ENCODE assay signal across 1 cellular context in genomic region chr10:91797874-91798735, GRCh38.
TF ChIP-seq lines count a peak whose summit lies in the region.

TSS of gene TNKS2 (plus strand) at chr10:91798426. CDS start at chr10:91798691, 265 bp downstream.

TF ChIP-seq in HepG2, 621 proteins besides CTCF, POLR2A, EP300 and RAD21 (continued from another document and continues in another):
- TF ChIP-seq ARNT (IDR thresholded peaks at IDR 0.05) (no peak), NAIF1 (CRISPR knock-in tag; IDR thresholded peaks at IDR 0.05; ENCODE audit: borderline replicate concordance) (no peak), SOX6 (IDR thresholded peaks at IDR 0.05) (no peak), SOX6 (CRISPR knock-in tag; IDR thresholded peaks at IDR 0.05) (peak; percentile 53; the same call in 1 of the 2 replicates), ZNF766 (CRISPR knock-in tag; IDR thresholded peaks at IDR 0.05; ENCODE audit: borderline replicate concordance) (0 out of 2 replicates have a peak, but pooled peaks have one; percentile 51), IKZF1 (IDR thresholded peaks at IDR 0.05) (no peak), MLX (CRISPR knock-in tag; IDR thresholded peaks at IDR 0.05) (peak; percentile 78), ZNF274 (CRISPR knock-in tag; IDR thresholded peaks at IDR 0.05) (peak; percentile 85; the same call in 1 of the 2 replicates), BHLHE40 (IDR thresholded peaks at IDR 0.05; ENCODE audit: low read length) (peak; percentile 95), ZNF501 (CRISPR knock-in tag; IDR thresholded peaks at IDR 0.05) (peak; percentile 66; the same call in 1 of the 2 replicates), MXI1 (IDR thresholded peaks at IDR 0.05; ENCODE audit: borderline replicate concordance, low read depth, low read length) (peak; percentile 79; the same call in 1 of the 3 replicates), CHD4 (IDR thresholded peaks at IDR 0.05; ENCODE audit: borderline replicate concordance, low read length) (no peak), ZNF281 (CRISPR knock-in tag; IDR thresholded peaks at IDR 0.05; ENCODE audit: borderline replicate concordance) (no peak; the same call in 1 of the 2 replicates), SP1 (IDR thresholded peaks at IDR 0.05) (no peak), SP1 (CRISPR knock-in tag; IDR thresholded peaks at IDR 0.05) (no peak; the same call in 1 of the 2 replicates), CENPX (CRISPR knock-in tag; IDR thresholded peaks at IDR 0.05) (no peak), ELF1 (CRISPR knock-in tag; IDR thresholded peaks at IDR 0.05) (no peak; the same call in none of the 2 replicates), RBM39 (IDR thresholded peaks at IDR 0.05; ENCODE audit: low read depth, low read length, poor library complexity, severe bottlenecking) (peak; percentile 45), FOXO1 (CRISPR knock-in tag; IDR thresholded peaks at IDR 0.05) (no peak), SALL2 (CRISPR knock-in tag; IDR thresholded peaks at IDR 0.05) (peak; percentile 73; the same call in 1 of the 2 replicates), ZNF275 (CRISPR knock-in tag; IDR thresholded peaks at IDR 0.05; ENCODE audit: borderline replicate concordance) (no peak), RFX1 (IDR thresholded peaks at IDR 0.05) (no peak), SMAD3 (CRISPR knock-in tag; IDR thresholded peaks at IDR 0.05) (0 out of 2 replicates have a peak, but pooled peaks have one; percentile 63), ZMYM2 (CRISPR knock-in tag; IDR thresholded peaks at IDR 0.05) (no peak), REL (CRISPR knock-in tag; conservative IDR thresholded peaks at IDR 0.05) (no peak), ZNF230 (CRISPR knock-in tag; IDR thresholded peaks at IDR 0.05) (peak; percentile 53; the same call in 1 of the 2 replicates), PITX1 (CRISPR knock-in tag; IDR thresholded peaks at IDR 0.05) (peak; percentile 21; the same call in 1 of the 2 replicates), ATRX (CRISPR knock-in tag; IDR thresholded peaks at IDR 0.05; ENCODE audit: borderline replicate concordance) (no peak), CBX2 (IDR thresholded peaks at IDR 0.05; ENCODE audit: low read depth, low read length) (no peak), CBX2 (CRISPR knock-in tag; IDR thresholded peaks at IDR 0.05; ENCODE audit: low read depth) (no peak), ZNF451 (CRISPR knock-in tag; IDR thresholded peaks at IDR 0.05) (no peak; the same call in 1 of the 2 replicates), ZNF891 (CRISPR knock-in tag; IDR thresholded peaks at IDR 0.05) (no peak; the same call in 1 of the 2 replicates), ZNF775 (CRISPR knock-in tag; IDR thresholded peaks at IDR 0.05; ENCODE audit: borderline replicate concordance) (no peak), CCDC6 (CRISPR knock-in tag; IDR thresholded peaks at IDR 0.05) (peak; percentile 73), GABPB1 (CRISPR knock-in tag; IDR thresholded peaks at IDR 0.05) (peak; percentile 87), U2AF1 (optimal IDR thresholded peaks at IDR 0.05; ENCODE audit: low read depth, low read length) (no peak), ZSCAN12 (CRISPR knock-in tag; IDR thresholded peaks at IDR 0.05) (no peak), MLXIP (CRISPR knock-in tag; IDR thresholded peaks at IDR 0.05; ENCODE audit: borderline replicate concordance) (no peak), ZNF225 (CRISPR knock-in tag; IDR thresholded peaks at IDR 0.05) (no peak), ATF1 (CRISPR knock-in tag; IDR thresholded peaks at IDR 0.05) (no peak), ZBTB3 (CRISPR knock-in tag; IDR thresholded peaks at IDR 0.05; ENCODE audit: borderline replicate concordance, low read depth) (no peak), ZNF282 (IDR thresholded peaks at IDR 0.05; ENCODE audit: partially characterized antibody) (no peak), CENPT (CRISPR knock-in tag; IDR thresholded peaks at IDR 0.05; ENCODE audit: low read depth) (0 out of 2 replicates have a peak, but pooled peaks have one; percentile 22), ZNF567 (CRISPR knock-in tag; IDR thresholded peaks at IDR 0.05; ENCODE audit: borderline replicate concordance) (peak; percentile 43; the same call in 1 of the 2 replicates), ZNF331 (CRISPR knock-in tag; IDR thresholded peaks at IDR 0.05) (peak; percentile 50), ZNF12 (CRISPR knock-in tag; IDR thresholded peaks at IDR 0.05) (peak; percentile 67), ZNF850 (CRISPR knock-in tag; conservative IDR thresholded peaks at IDR 0.05) (no peak), EHMT2 (IDR thresholded peaks at IDR 0.05; ENCODE audit: borderline replicate concordance, low read depth, low read length) (no peak), TOPORS (CRISPR knock-in tag; IDR thresholded peaks at IDR 0.05) (0 out of 2 replicates have a peak, but pooled peaks have one; percentile 38), KLF15 (CRISPR knock-in tag; IDR thresholded peaks at IDR 0.05; ENCODE audit: borderline replicate concordance) (peak; percentile 91; the same call in 1 of the 2 replicates), FOSL1 (CRISPR knock-in tag; IDR thresholded peaks at IDR 0.05; ENCODE audit: borderline replicate concordance) (no peak), ZNF652 (CRISPR knock-in tag; IDR thresholded peaks at IDR 0.05; ENCODE audit: borderline replicate concordance, low read depth) (no peak), PAX8 (CRISPR knock-in tag; IDR thresholded peaks at IDR 0.05; ENCODE audit: borderline replicate concordance) (peak; percentile 94; the same call in 1 of the 2 replicates), ZNF660 (CRISPR knock-in tag; IDR thresholded peaks at IDR 0.05; ENCODE audit: borderline replicate concordance, low read depth) (no peak), NFRKB (IDR thresholded peaks at IDR 0.05) (no peak), ETS1 (CRISPR knock-in tag; IDR thresholded peaks at IDR 0.05) (no peak), ZFP36L1 (CRISPR knock-in tag; IDR thresholded peaks at IDR 0.05) (0 out of 2 replicates have a peak, but pooled peaks have one; percentile 0), ZNF121 (CRISPR knock-in tag; IDR thresholded peaks at IDR 0.05) (no peak), KAT7 (CRISPR knock-in tag; IDR thresholded peaks at IDR 0.05; ENCODE audit: borderline replicate concordance) (no peak), ZFP36 (IDR thresholded peaks at IDR 0.05; ENCODE audit: borderline replicate concordance, low read depth, low read length, partially characterized antibody) (no peak), ZNF446 (CRISPR knock-in tag; IDR thresholded peaks at IDR 0.05) (no peak)
- TF ChIP-seq, protein P1, sequence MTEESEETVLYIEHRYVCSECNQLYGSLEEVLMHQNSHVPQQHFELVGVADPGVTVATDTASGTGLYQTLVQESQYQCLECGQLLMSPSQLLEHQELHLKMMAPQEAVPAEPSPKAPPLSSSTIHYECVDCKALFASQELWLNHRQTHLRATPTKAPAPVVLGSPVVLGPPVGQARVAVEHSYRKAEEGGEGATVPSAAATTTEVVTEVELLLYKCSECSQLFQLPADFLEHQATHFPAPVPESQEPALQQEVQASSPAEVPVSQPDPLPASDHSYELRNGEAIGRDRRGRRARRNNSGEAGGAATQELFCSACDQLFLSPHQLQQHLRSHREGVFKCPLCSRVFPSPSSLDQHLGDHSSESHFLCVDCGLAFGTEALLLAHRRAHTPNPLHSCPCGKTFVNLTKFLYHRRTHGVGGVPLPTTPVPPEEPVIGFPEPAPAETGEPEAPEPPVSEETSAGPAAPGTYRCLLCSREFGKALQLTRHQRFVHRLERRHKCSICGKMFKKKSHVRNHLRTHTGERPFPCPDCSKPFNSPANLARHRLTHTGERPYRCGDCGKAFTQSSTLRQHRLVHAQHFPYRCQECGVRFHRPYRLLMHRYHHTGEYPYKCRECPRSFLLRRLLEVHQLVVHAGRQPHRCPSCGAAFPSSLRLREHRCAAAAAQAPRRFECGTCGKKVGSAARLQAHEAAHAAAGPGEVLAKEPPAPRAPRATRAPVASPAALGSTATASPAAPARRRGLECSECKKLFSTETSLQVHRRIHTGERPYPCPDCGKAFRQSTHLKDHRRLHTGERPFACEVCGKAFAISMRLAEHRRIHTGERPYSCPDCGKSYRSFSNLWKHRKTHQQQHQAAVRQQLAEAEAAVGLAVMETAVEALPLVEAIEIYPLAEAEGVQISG (CRISPR knock-in tag; IDR thresholded peaks at IDR 0.05) = peak; percentile 95
- TF ChIP-seq, protein P2, sequence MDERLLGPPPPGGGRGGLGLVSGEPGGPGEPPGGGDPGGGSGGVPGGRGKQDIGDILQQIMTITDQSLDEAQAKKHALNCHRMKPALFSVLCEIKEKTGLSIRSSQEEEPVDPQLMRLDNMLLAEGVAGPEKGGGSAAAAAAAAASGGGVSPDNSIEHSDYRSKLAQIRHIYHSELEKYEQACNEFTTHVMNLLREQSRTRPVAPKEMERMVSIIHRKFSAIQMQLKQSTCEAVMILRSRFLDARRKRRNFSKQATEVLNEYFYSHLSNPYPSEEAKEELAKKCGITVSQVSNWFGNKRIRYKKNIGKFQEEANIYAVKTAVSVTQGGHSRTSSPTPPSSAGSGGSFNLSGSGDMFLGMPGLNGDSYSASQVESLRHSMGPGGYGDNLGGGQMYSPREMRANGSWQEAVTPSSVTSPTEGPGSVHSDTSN (CRISPR knock-in tag; IDR thresholded peaks at IDR 0.05) = no peak
- TF ChIP-seq, protein P3, sequence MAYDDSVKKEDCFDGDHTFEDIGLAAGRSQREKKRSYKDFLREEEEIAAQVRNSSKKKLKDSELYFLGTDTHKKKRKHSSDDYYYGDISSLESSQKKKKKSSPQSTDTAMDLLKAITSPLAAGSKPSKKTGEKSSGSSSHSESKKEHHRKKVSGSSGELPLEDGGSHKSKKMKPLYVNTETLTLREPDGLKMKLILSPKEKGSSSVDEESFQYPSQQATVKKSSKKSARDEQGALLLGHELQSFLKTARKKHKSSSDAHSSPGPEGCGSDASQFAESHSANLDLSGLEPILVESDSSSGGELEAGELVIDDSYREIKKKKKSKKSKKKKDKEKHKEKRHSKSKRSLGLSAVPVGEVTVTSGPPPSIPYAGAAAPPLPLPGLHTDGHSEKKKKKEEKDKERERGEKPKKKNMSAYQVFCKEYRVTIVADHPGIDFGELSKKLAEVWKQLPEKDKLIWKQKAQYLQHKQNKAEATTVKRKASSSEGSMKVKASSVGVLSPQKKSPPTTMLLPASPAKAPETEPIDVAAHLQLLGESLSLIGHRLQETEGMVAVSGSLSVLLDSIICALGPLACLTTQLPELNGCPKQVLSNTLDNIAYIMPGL (CRISPR knock-in tag; IDR thresholded peaks at IDR 0.05; ENCODE audit: borderline replicate concordance in 1 of 2, low read depth in 1 of 2) = peak; percentile 56 to 60; a peak in 3 of 4 replicates
